1 cellular context compared by ENCODE assay signal in the genomic region with DNA sequence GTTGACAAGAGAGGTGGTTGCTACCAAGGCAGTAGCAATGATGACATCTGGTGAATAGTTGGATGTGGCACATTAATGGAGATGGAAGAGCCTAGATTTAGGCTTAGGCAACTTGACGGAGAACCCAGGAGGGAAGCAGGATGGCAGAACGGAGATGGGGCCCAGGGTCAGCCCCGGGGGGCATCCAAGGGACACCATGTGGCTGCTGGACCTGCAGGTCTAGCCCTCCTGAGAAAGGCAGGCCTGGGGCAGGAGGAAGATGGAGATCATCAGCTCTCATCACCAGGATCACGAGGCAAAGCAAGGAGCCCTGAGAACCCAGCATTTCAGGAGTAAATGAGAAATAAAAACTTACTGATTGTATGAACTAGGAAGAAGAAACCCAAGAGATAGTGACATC.
TF ChIP-seq lines count a peak whose summit lies in the region.

No MANE protein-coding gene starts in this region.

TF ChIP-seq in H1, 55 proteins besides CTCF, POLR2A, EP300 and RAD21:
- no peak for TF ChIP-seq GABPA (IDR thresholded peaks at IDR 0.05; ENCODE audit: borderline replicate concordance, insufficient read depth, low read length)
- TF ChIP-seq POU5F1 (IDR thresholded peaks at IDR 0.05; ENCODE audit: low read depth, low read length): no peak
- TF ChIP-seq, protein P1, sequence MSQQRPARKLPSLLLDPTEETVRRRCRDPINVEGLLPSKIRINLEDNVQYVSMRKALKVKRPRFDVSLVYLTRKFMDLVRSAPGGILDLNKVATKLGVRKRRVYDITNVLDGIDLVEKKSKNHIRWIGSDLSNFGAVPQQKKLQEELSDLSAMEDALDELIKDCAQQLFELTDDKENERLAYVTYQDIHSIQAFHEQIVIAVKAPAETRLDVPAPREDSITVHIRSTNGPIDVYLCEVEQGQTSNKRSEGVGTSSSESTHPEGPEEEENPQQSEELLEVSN (IDR thresholded peaks at IDR 0.05): no peak
- TF ChIP-seq KDM5A (IDR thresholded peaks at IDR 0.05; ENCODE audit: low read length): no peak
- no peak for TF ChIP-seq CBX5 (IDR thresholded peaks at IDR 0.05; ENCODE audit: low read depth, low read length)
- no peak for TF ChIP-seq BCL11A (IDR thresholded peaks at IDR 0.05; ENCODE audit: low read depth in 2 of 2, low read length in 2 of 2)
- no peak for TF ChIP-seq POLR2AphosphoS5 (IDR thresholded peaks at IDR 0.05; ENCODE audit: low read depth, low read length)
- TF ChIP-seq SUZ12 (IDR thresholded peaks at IDR 0.05; ENCODE audit: low read length): no peak
- no peak for TF ChIP-seq TAF7 (optimal IDR thresholded peaks at IDR 0.05; ENCODE audit: borderline replicate concordance, low read depth, low read length)
- no peak for TF ChIP-seq KDM4A (IDR thresholded peaks at IDR 0.05; ENCODE audit: low read depth, low read length, severe bottlenecking)
- no peak for TF ChIP-seq CHD2 (IDR thresholded peaks at IDR 0.05; ENCODE audit: low read length)
- no peak for TF ChIP-seq EZH2 (IDR thresholded peaks at IDR 0.05; ENCODE audit: low read depth, low read length, severe bottlenecking)
- no peak for TF ChIP-seq SIN3A (conservative IDR thresholded peaks at IDR 0.05 in 1 of 2, IDR thresholded peaks at IDR 0.05 in 1 of 2; ENCODE audit: low read depth in 1 of 2, low read length in 2 of 2)
- TF ChIP-seq, protein P2, sequence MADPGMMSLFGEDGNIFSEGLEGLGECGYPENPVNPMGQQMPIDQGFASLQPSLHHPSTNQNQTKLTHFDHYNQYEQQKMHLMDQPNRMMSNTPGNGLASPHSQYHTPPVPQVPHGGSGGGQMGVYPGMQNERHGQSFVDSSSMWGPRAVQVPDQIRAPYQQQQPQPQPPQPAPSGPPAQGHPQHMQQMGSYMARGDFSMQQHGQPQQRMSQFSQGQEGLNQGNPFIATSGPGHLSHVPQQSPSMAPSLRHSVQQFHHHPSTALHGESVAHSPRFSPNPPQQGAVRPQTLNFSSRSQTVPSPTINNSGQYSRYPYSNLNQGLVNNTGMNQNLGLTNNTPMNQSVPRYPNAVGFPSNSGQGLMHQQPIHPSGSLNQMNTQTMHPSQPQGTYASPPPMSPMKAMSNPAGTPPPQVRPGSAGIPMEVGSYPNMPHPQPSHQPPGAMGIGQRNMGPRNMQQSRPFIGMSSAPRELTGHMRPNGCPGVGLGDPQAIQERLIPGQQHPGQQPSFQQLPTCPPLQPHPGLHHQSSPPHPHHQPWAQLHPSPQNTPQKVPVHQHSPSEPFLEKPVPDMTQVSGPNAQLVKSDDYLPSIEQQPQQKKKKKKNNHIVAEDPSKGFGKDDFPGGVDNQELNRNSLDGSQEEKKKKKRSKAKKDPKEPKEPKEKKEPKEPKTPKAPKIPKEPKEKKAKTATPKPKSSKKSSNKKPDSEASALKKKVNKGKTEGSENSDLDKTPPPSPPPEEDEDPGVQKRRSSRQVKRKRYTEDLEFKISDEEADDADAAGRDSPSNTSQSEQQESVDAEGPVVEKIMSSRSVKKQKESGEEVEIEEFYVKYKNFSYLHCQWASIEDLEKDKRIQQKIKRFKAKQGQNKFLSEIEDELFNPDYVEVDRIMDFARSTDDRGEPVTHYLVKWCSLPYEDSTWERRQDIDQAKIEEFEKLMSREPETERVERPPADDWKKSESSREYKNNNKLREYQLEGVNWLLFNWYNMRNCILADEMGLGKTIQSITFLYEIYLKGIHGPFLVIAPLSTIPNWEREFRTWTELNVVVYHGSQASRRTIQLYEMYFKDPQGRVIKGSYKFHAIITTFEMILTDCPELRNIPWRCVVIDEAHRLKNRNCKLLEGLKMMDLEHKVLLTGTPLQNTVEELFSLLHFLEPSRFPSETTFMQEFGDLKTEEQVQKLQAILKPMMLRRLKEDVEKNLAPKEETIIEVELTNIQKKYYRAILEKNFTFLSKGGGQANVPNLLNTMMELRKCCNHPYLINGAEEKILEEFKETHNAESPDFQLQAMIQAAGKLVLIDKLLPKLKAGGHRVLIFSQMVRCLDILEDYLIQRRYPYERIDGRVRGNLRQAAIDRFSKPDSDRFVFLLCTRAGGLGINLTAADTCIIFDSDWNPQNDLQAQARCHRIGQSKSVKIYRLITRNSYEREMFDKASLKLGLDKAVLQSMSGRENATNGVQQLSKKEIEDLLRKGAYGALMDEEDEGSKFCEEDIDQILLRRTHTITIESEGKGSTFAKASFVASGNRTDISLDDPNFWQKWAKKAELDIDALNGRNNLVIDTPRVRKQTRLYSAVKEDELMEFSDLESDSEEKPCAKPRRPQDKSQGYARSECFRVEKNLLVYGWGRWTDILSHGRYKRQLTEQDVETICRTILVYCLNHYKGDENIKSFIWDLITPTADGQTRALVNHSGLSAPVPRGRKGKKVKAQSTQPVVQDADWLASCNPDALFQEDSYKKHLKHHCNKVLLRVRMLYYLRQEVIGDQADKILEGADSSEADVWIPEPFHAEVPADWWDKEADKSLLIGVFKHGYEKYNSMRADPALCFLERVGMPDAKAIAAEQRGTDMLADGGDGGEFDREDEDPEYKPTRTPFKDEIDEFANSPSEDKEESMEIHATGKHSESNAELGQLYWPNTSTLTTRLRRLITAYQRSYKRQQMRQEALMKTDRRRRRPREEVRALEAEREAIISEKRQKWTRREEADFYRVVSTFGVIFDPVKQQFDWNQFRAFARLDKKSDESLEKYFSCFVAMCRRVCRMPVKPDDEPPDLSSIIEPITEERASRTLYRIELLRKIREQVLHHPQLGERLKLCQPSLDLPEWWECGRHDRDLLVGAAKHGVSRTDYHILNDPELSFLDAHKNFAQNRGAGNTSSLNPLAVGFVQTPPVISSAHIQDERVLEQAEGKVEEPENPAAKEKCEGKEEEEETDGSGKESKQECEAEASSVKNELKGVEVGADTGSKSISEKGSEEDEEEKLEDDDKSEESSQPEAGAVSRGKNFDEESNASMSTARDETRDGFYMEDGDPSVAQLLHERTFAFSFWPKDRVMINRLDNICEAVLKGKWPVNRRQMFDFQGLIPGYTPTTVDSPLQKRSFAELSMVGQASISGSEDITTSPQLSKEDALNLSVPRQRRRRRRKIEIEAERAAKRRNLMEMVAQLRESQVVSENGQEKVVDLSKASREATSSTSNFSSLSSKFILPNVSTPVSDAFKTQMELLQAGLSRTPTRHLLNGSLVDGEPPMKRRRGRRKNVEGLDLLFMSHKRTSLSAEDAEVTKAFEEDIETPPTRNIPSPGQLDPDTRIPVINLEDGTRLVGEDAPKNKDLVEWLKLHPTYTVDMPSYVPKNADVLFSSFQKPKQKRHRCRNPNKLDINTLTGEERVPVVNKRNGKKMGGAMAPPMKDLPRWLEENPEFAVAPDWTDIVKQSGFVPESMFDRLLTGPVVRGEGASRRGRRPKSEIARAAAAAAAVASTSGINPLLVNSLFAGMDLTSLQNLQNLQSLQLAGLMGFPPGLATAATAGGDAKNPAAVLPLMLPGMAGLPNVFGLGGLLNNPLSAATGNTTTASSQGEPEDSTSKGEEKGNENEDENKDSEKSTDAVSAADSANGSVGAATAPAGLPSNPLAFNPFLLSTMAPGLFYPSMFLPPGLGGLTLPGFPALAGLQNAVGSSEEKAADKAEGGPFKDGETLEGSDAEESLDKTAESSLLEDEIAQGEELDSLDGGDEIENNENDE (IDR thresholded peaks at IDR 0.05; ENCODE audit: insufficient replicate concordance, low read length): no peak
- TF ChIP-seq RXRA (IDR thresholded peaks at IDR 0.05; ENCODE audit: insufficient read depth, low read depth, low read length): no peak
- TF ChIP-seq ASH2L (IDR thresholded peaks at IDR 0.05; ENCODE audit: low read length): no peak
- TF ChIP-seq TCF12 (IDR thresholded peaks at IDR 0.05; ENCODE audit: low read depth, low read length): no peak
- TF ChIP-seq HDAC2 (IDR thresholded peaks at IDR 0.05; ENCODE audit: borderline replicate concordance in 1 of 2, low read depth in 2 of 2, low read length in 2 of 2): no peak
- TF ChIP-seq NANOG (IDR thresholded peaks at IDR 0.05; ENCODE audit: insufficient read depth, low read depth, low read length, poor library complexity, severe bottlenecking): no peak
- TF ChIP-seq SP1 (IDR thresholded peaks at IDR 0.05; ENCODE audit: low read depth, low read length): no peak
TF ChIP-seq in H1: peak in this region for 0.
